Comparison of ENCODE assay signal across 8 cellular contexts in genomic region chr15:93072011-93072410, GRCh38. TPM values are rescaled to one million over a fixed set of nuclear protein-coding genes. Genes with fewer than 3 reads are reported as not detected.
A peak's percentile ranks its signal among the peaks of the same experiment; 100 is the strongest.
DNase-seq lines count a peak whose midpoint lies in the region; ATAC-seq and TF ChIP-seq lines count a peak whose summit lies in the region.

No MANE protein-coding gene starts in this region.

- ATAC-seq in T-helper 17 cell (no peak), psoas muscle (no peak), GM19455 (IDR thresholded peaks at IDR 0.05; ENCODE audit: unreplicated experiment) (no peak)

- WGBS in psoas muscle, 3 donors, result 1 to 3% (median 2%) methylated on average over 10 of the region's 10 CpGs

- no peak overlapping the region for H3K4me3 ChIP-seq in CD8-positive, alpha-beta memory T cell (ENCODE audit: low read length)
- H3K4me3 ChIP-seq in psoas muscle, result peak overlapping the region; percentile 87

- no peaks in the 10 kb centered on the region for H3K9me3 Mint-ChIP-seq in CD8-positive, alpha-beta memory T cell

- H3K4me1 ChIP-seq in CD8-positive, alpha-beta memory T cell (ENCODE audit: insufficient read depth, low read length), result peaks cover 8% of the 10 kb centered on the region
- H3K4me1 ChIP-seq in psoas muscle, result peaks cover 82% of the 10 kb centered on the region

- H3K27ac Mint-ChIP-seq in CD8-positive, alpha-beta memory T cell, result peak overlapping the region in 2 of 8 donors; percentile 9 to 91
- H3K27ac Mint-ChIP-seq in T-helper 17 cell, result no peak overlapping the region

- H3K27ac ChIP-seq in CD8-positive, alpha-beta memory T cell (ENCODE audit: low read depth, low read length), result no peak overlapping the region
- H3K27ac ChIP-seq in psoas muscle, result peak overlapping the region; percentile 87

- peak overlapping the region; percentile 36 to 80 (median 65) for H3K4me3 Mint-ChIP-seq in CD8-positive, alpha-beta memory T cell
- peak overlapping the region; percentile 76 for H3K4me3 Mint-ChIP-seq in T-helper 17 cell

- H3K36me3 Mint-ChIP-seq in CD8-positive, alpha-beta memory T cell, result no peaks in the 10 kb centered on the region
- peaks cover 3% of the 10 kb centered on the region for H3K36me3 Mint-ChIP-seq in T-helper 17 cell (ENCODE audit: low read depth)

- peaks cover 15 to 24% (median 23%) of the 10 kb centered on the region in 3 donors for H3K4me1 Mint-ChIP-seq in CD8-positive, alpha-beta memory T cell
- peaks cover 14% of the 10 kb centered on the region for H3K4me1 Mint-ChIP-seq in T-helper 17 cell

- intact Hi-C loops in psoas muscle (cut with DNase I), result no loop called here

- H3K9me3 ChIP-seq in CD8-positive, alpha-beta memory T cell (ENCODE audit: low read length), result no peaks in the 10 kb centered on the region
- H3K9me3 ChIP-seq in T-helper 17 cell (ENCODE audit: control insufficient read depth, low read length, poor library complexity, severe bottlenecking) (no peaks in the 10 kb centered on the region), psoas muscle (no peaks in the 10 kb centered on the region)

- peaks cover 19% of the 10 kb centered on the region for H3K27me3 ChIP-seq in CD8-positive, alpha-beta memory T cell (ENCODE audit: insufficient read depth, low read length, poor library complexity, severe bottlenecking)
- H3K27me3 ChIP-seq in psoas muscle (ENCODE audit: insufficient read depth in 3 of 3, low read length in 2 of 3), result no peaks in the 10 kb centered on the region

- TF ChIP-seq CTCF in psoas muscle (IDR thresholded peaks at IDR 0.05), result no peak

- H3K27me3 Mint-ChIP-seq in CD8-positive, alpha-beta memory T cell, result peaks cover 37 to 61% of the 10 kb centered on the region in 2 donors
- peaks cover 77% of the 10 kb centered on the region for H3K27me3 Mint-ChIP-seq in T-helper 17 cell

- H3K36me3 ChIP-seq in CD8-positive, alpha-beta memory T cell (ENCODE audit: insufficient read depth, low read length), result no peaks in the 10 kb centered on the region
- no peaks in the 10 kb centered on the region for H3K36me3 ChIP-seq in psoas muscle (ENCODE audit: insufficient read depth in 1 of 2, low read depth in 1 of 2)

- CTCF ChIA-PET in CD8-positive, alpha-beta memory T cell (lab: Charles Lee), result interaction anchor here (1.5 to 2.2 kb wide), 2 partner anchors 16 to 42 kb away, joined by 3 to 7 read pairs; no protein-coding TSS in a partner anchor

- POLR2A ChIA-PET in CD8-positive, alpha-beta memory T cell (lab: Charles Lee), result no interaction called here

- no peak for DNase-seq in CD8-positive, alpha-beta memory T cell
- DNase-seq in T-helper 17 cell (no peak), foreskin melanocyte (peak; percentile 34), psoas muscle (no peak), HUDEP-2 (lab: John Stamatoyannopoulos, UW; ENCODE audit: unreplicated experiment in 76 of 76) (no peak), globus pallidus (ENCODE audit: low spot score) (no peak), activated gamma-delta T cell treated with Interleukin-2 at 50 U/mL for 16 hours (no peak)

RNA-seq across cellular contexts. Expression of gene RGMA, which starts 17.0 kb away (rescaled TPM):
- total RNA-seq in CD8-positive, alpha-beta memory T cell, result under 1 TPM; 0.20 TPM
- not detected for polyA plus RNA-seq in CD8-positive, alpha-beta memory T cell
- not detected for total RNA-seq in T-helper 17 cell
- total RNA-seq in psoas muscle, result 100 to 1,000 TPM in 2 of 4 donors, 10 to 100 TPM in 2; 45.8 to 217 (median 103) TPM
- polyA plus RNA-seq in psoas muscle, result 100 to 1,000 TPM in 2 of 3 donors, 10 to 100 TPM in 1; 39.2 to 187 (median 129) TPM

Comparison
In these comparisons a context has a peak if more than half of its experiments do, and no peak if none do; other contexts are left out.
1. RNA of gene RGMA, which starts 17.0 kb away (total RNA-seq): 45.8 to 217 TPM in psoas muscle; 0.20 TPM in CD8-positive, alpha-beta memory T cell and not detected in T-helper 17 cell; every median in the first group is over 10 times any median in the second.